Comparison of ENCODE assay signal across 21 cellular contexts in the genomic region with DNA sequence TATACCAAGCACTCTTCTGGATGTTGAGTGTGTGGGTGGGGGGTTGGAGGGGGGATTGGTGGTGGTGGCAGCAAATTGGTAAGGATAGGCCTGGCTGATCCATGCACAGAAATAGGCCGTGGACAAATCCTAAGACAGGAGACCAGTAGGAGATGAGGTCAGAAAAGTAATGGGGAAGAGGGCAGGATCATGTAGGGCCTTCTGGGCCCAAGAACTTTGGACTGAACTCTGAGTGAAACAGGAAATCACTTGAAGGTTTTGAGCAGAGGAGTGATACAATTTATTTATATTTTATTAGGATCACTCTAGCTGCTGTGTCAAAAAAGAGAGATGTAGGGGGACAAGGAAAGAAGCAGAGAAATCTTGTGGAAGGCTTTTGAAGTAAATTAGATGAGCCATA. TPM values are rescaled to one million over a fixed set of nuclear protein-coding genes. Genes with fewer than 3 reads are reported as not detected.
"Had no signal": no experiment of that assay in that cellular context is flagged by ENCODE, and none has a peak within 500 bp of the region (broad histone marks: within the 10 kb centered on the region; RNA-seq: fewer than 3 reads in every experiment).

No MANE protein-coding gene starts in this region.

- H3K27me3 ChIP-seq: esophagus squamous epithelium, gastroesophageal sphincter, neural progenitor cell, pancreas, suprapubic skin, thyroid gland had no signal

- H3K4me3 ChIP-seq: esophagus squamous epithelium, gastroesophageal sphincter, neural progenitor cell, pancreas, smooth muscle cell, suprapubic skin, thyroid gland had no signal

- ATAC-seq: gastroesophageal sphincter; naive thymus-derived CD8-positive, alpha-beta T cell; pancreas; right cardiac atrium; stimulated activated naive CD8-positive, alpha-beta T cell treated with anti-CD3 and anti-CD28 coated beads, Interleukin-15, Interleukin-2, amounts not matched to agents 100 U/mL and 50 U/mL, for 24 hours had no signal

- H3K4me1 Mint-ChIP-seq: neural progenitor cell had no signal

- H3K9me3 ChIP-seq: esophagus squamous epithelium, gastroesophageal sphincter, pancreas, suprapubic skin, thyroid gland had no signal

- DNase-seq: esophagus squamous epithelium; foreskin fibroblast; kidney; naive thymus-derived CD8-positive, alpha-beta T cell; occipital lobe; pancreas; right cardiac atrium; stimulated activated CD4-positive, alpha-beta T cell treated with anti-CD3 and anti-CD28 coated beads, Interleukin-2, amount 100 ng/mL, for 48 hours; stimulated activated naive CD8-positive, alpha-beta T cell treated with anti-CD3 and anti-CD28 coated beads, Interleukin-15, Interleukin-2, amounts not matched to agents 100 U/mL and 50 U/mL, for 24 hours; thyroid gland had no signal

- H3K4me1 ChIP-seq: gastroesophageal sphincter, neural progenitor cell, suprapubic skin had no signal

- H3K27me3 Mint-ChIP-seq: dendritic cell treated with granulocyte-macrophage colony-stimulating factor and Interleukin-4, amounts not matched to agents 40 ng/mL and 50 ng/mL, for 4 days; naive thymus-derived CD8-positive, alpha-beta T cell; progenitor cell of endocrine pancreas; type B pancreatic cell had no signal

- H3K4me3 Mint-ChIP-seq: dendritic cell treated with granulocyte-macrophage colony-stimulating factor and Interleukin-4, amounts not matched to agents 40 ng/mL and 50 ng/mL, for 4 days; naive thymus-derived CD8-positive, alpha-beta T cell; neural progenitor cell; type B pancreatic cell had no signal

- H3K27ac ChIP-seq: esophagus squamous epithelium, gastroesophageal sphincter, neural progenitor cell, pancreas, suprapubic skin, thyroid gland had no signal

- H3K9me3 Mint-ChIP-seq: dendritic cell treated with granulocyte-macrophage colony-stimulating factor and Interleukin-4, amounts not matched to agents 40 ng/mL and 50 ng/mL, for 4 days; naive thymus-derived CD8-positive, alpha-beta T cell; neural progenitor cell; type B pancreatic cell had no signal

- H3K27ac Mint-ChIP-seq: dendritic cell treated with granulocyte-macrophage colony-stimulating factor and Interleukin-4, amounts not matched to agents 40 ng/mL and 50 ng/mL, for 4 days; neural progenitor cell; progenitor cell of endocrine pancreas; type B pancreatic cell had no signal

RNA-seq across cellular contexts. Expression of a gene that starts 42.4 kb away (rescaled TPM):
- total RNA-seq: epithelial cell of proximal tubule, esophagus squamous epithelium, gastroesophageal sphincter, kidney, liver, lung microvascular endothelial cell, mesenteric fat pad, pancreas, progenitor cell of endocrine pancreas, smooth muscle cell, suprapubic skin, thyroid gland had no signal
